Comparison of ENCODE assay signal across 30 cellular contexts in genomic region chr6:131795366-131795765, GRCh38. TPM values are rescaled to one million over a fixed set of nuclear protein-coding genes. Genes with fewer than 3 reads are reported as not detected.
"Had no signal": no experiment of that assay in that cellular context is flagged by ENCODE, and none has a peak within 500 bp of the region (broad histone marks: within the 10 kb centered on the region; RNA-seq: fewer than 3 reads in every experiment).

No MANE protein-coding gene starts in this region.

- H3K4me3 Mint-ChIP-seq: naive B cell; naive thymus-derived CD8-positive, alpha-beta T cell; natural killer cell treated with Interleukin-12 subunit alpha and Interleukin-12 subunit beta and Interleukin-15 and Interleukin-18, amount 100 ng/mL, for 72 hours; nephron progenitor cell; neural crest cell; stimulated activated effector memory CD8-positive, alpha-beta T cell treated with anti-CD3 and anti-CD28 coated beads, Interleukin-12 subunit alpha, Interleukin-12 subunit beta, amount 100 ng/mL, for 72 hours; stimulated activated naive B cell treated with anti-CD40 and anti-IgM and Interleukin-4, amounts not matched to agents 10 μg/mL and 1 μg/mL and 100 μg/mL, for 72 hours; stimulated activated naive CD8-positive, alpha-beta T cell treated with anti-CD3 and anti-CD28 coated beads, Interleukin-15, Interleukin-2, amounts not matched to agents 100 ng/mL and 50 ng/mL, for 24 hours; type B pancreatic cell had no signal

- H3K27me3 ChIP-seq: neutrophil, pancreas, right lobe of liver, sigmoid colon, stomach, thyroid gland, transverse colon, upper lobe of right lung, uterus had no signal

- ATAC-seq: naive thymus-derived CD8-positive, alpha-beta T cell; natural killer cell treated with Interleukin-12 subunit alpha and Interleukin-12 subunit beta and Interleukin-15 and Interleukin-18, amount 100 ng/mL, for 72 hours; pancreas; psoas muscle; right cardiac atrium; right lobe of liver; stimulated activated effector memory CD8-positive, alpha-beta T cell treated with anti-CD3 and anti-CD28 coated beads, Interleukin-12 subunit alpha, Interleukin-12 subunit beta, amount 100 ng/mL, for 72 hours; stimulated activated naive B cell treated with anti-CD40 and anti-IgM and Interleukin-4, amounts not matched to agents 10 μg/mL and 1 μg/mL and 100 μg/mL, for 72 hours; upper lobe of right lung had no signal

- H3K9me3 ChIP-seq: neutrophil, pancreas, right lobe of liver, sigmoid colon, stomach, thoracic aorta, thyroid gland, transverse colon, upper lobe of right lung, uterus had no signal

- H3K9me3 Mint-ChIP-seq: natural killer cell treated with Interleukin-12 subunit alpha and Interleukin-12 subunit beta and Interleukin-15 and Interleukin-18, amount 100 ng/mL, for 72 hours; nephron progenitor cell; neural crest cell; type B pancreatic cell had no signal

- H3K36me3 Mint-ChIP-seq: naive B cell; stimulated activated effector memory CD8-positive, alpha-beta T cell treated with anti-CD3 and anti-CD28 coated beads, Interleukin-12 subunit alpha, Interleukin-12 subunit beta, amount 100 ng/mL, for 72 hours; stimulated activated naive B cell treated with anti-CD40 and anti-IgM and Interleukin-4, amounts not matched to agents 10 μg/mL and 1 μg/mL and 100 μg/mL, for 72 hours; type B pancreatic cell had no signal

- H3K4me1 Mint-ChIP-seq: naive B cell; nephron progenitor cell; neural crest cell; stimulated activated naive B cell treated with anti-CD40 and anti-IgM and Interleukin-4, amounts not matched to agents 10 μg/mL and 1 μg/mL and 100 μg/mL, for 72 hours had no signal

- DNase-seq: naive B cell; naive thymus-derived CD8-positive, alpha-beta T cell; nephron progenitor cell; nucleus accumbens; pancreas; posterior cingulate gyrus; psoas muscle; right cardiac atrium; right lobe of liver; sigmoid colon; small intestine; stimulated activated CD4-positive, alpha-beta T cell treated with anti-CD3 and anti-CD28 coated beads, Interleukin-15, amount 100 ng/mL, for 24 hours; stimulated activated CD4-positive, alpha-beta T cell treated with anti-CD3 and anti-CD28 coated beads, Interleukin-2, amount 100 ng/mL, for 24 hours; stimulated activated CD4-positive, alpha-beta T cell treated with anti-CD3 and anti-CD28 coated beads, Interleukin-2, amount 100 ng/mL, for 48 hours; stimulated activated CD4-positive, alpha-beta T cell treated with anti-CD3 and anti-CD28 coated beads, Interleukin-4, amount 100 ng/mL, for 24 hours; stimulated activated naive B cell treated with anti-CD40 and anti-IgM and Interleukin-4, amounts not matched to agents 10 μg/mL and 1 μg/mL and 100 μg/mL, for 72 hours; stimulated activated naive CD4-positive, alpha-beta T cell treated with Interleukin-2 at 50 U/mL for 16 hours; stomach; thyroid gland; transverse colon; upper lobe of right lung; uterus had no signal

- H3K4me1 ChIP-seq: pancreas, psoas muscle, right lobe of liver, sigmoid colon, stomach, thyroid gland, transverse colon, upper lobe of right lung, uterus had no signal

- H3K36me3 ChIP-seq: neutrophil, pancreas, right lobe of liver, sigmoid colon, stomach, thoracic aorta, thyroid gland, transverse colon, upper lobe of right lung, uterus had no signal

- H3K27ac ChIP-seq: neutrophil, pancreas, psoas muscle, right lobe of liver, sigmoid colon, stomach, thoracic aorta, thyroid gland, transverse colon, upper lobe of right lung, uterus had no signal

- H3K27ac Mint-ChIP-seq: naive B cell; naive thymus-derived CD8-positive, alpha-beta T cell; natural killer cell treated with Interleukin-12 subunit alpha and Interleukin-12 subunit beta and Interleukin-15 and Interleukin-18, amount 100 ng/mL, for 72 hours; nephron progenitor cell; progenitor cell of endocrine pancreas; stimulated activated effector memory CD8-positive, alpha-beta T cell treated with anti-CD3 and anti-CD28 coated beads, Interleukin-12 subunit alpha, Interleukin-12 subunit beta, amount 100 ng/mL, for 72 hours; stimulated activated naive B cell treated with anti-CD40 and anti-IgM and Interleukin-4, amounts not matched to agents 10 μg/mL and 1 μg/mL and 100 μg/mL, for 72 hours; stimulated activated naive CD8-positive, alpha-beta T cell treated with anti-CD3 and anti-CD28 coated beads, Interleukin-15, Interleukin-2, amounts not matched to agents 100 ng/mL and 50 ng/mL, for 24 hours; type B pancreatic cell had no signal

- H3K27me3 Mint-ChIP-seq: progenitor cell of endocrine pancreas had no signal

- H3K4me3 ChIP-seq: pancreas, psoas muscle, right lobe of liver, sigmoid colon, stomach, thoracic aorta, thyroid gland, transverse colon, upper lobe of right lung, uterus had no signal

RNA-seq across cellular contexts. Expression of gene ENPP1, which starts 12.5 kb away (rescaled TPM):
- polyA plus RNA-seq: naive thymus-derived CD8-positive, alpha-beta T cell had no signal
